Comparison of ENCODE assay signal across 1 cellular context in genomic region chr14:49907186-49907585, GRCh38.
TF ChIP-seq lines count a peak whose summit lies in the region.

No MANE protein-coding gene starts in this region.

TF ChIP-seq in K562, 482 proteins besides CTCF, POLR2A, EP300 and RAD21 (continued from another document):
- TF ChIP-seq E2F5 (CRISPR knock-in tag; IDR thresholded peaks at IDR 0.05) (no peak), THRB (CRISPR knock-in tag; conservative IDR thresholded peaks at IDR 0.05) (no peak), SMAD4 (CRISPR knock-in tag; conservative IDR thresholded peaks at IDR 0.05) (no peak), TRIM28 (IDR thresholded peaks at IDR 0.05) (no peak), ZFP1 (CRISPR knock-in tag; IDR thresholded peaks at IDR 0.05) (no peak), HNRNPK (IDR thresholded peaks at IDR 0.05; ENCODE audit: low read depth, low read length, poor library complexity, severe bottlenecking) (no peak)
